22 cellular contexts compared by ENCODE assay signal in genomic region chr12:27505124-27505523, GRCh38. TPM values are rescaled to one million over a fixed set of nuclear protein-coding genes. Genes with fewer than 3 reads are reported as not detected.
DNase-seq lines count a peak whose midpoint lies in the region; ATAC-seq and TF ChIP-seq lines count a peak whose summit lies in the region.
"Had no signal": no experiment of that assay in that cellular context is flagged by ENCODE, and none has a peak within 500 bp of the region (broad histone marks: within the 10 kb centered on the region; RNA-seq: fewer than 3 reads in every experiment).

No MANE protein-coding gene starts in this region.

- H3K79me2 ChIP-seq in fibroblast of lung (ENCODE audit: control insufficient read depth, insufficient read depth, low read length), result no peaks in the 10 kb centered on the region

- peaks cover 0 to 34% (median 14%) of the 10 kb centered on the region in 12 donors for H3K4me1 ChIP-seq in heart left ventricle
- H3K4me1 ChIP-seq in right atrium auricular region, result peaks cover 0 to 9% of the 10 kb centered on the region in 2 donors
- H3K4me1 ChIP-seq in adrenal gland (replicated peaks in 1 of 2), result no peaks in the 10 kb centered on the region
- peaks cover 3% of the 10 kb centered on the region for H3K4me1 ChIP-seq in fibroblast of lung (ENCODE audit: control insufficient read depth, extremely low read depth, insufficient read depth, low read length)
- peaks cover 11 to 30% of the 10 kb centered on the region in 2 donors for H3K4me1 ChIP-seq in thoracic aorta (ENCODE audit: control insufficient read depth in 1 of 2, low read depth in 2 of 2)
- H3K4me1 ChIP-seq in prostate gland (replicated peaks), result no peaks in the 10 kb centered on the region

- DNase-seq in heart left ventricle (no peak), right atrium auricular region (ENCODE audit: low spot score) (no peak), adrenal gland (no peak), fibroblast of lung (ENCODE audit: low read depth in 2 of 2) (peak; percentile 67 to 85), thoracic aorta (ENCODE audit: low spot score) (no peak), prostate gland (ENCODE audit: low spot score) (no peak), COR-L47 (lab: John Stamatoyannopoulos, UW) (no peak)
- no peak for DNase-seq in activated T-cell treated with anti-CD3 and anti-CD28 coated beads, Interleukin-2, amount 50 U/mL, for 48 hours
- DNase-seq: Kasumi-1; left colon; midbrain; NCI-H510A; RPMI8226; stimulated activated CD8-positive, alpha-beta memory T cell treated with anti-CD3 and anti-CD28 coated beads, Interleukin-4, amount 100 ng/mL, for 48 hours; T-helper 9 cell had no signal

- H3K9ac ChIP-seq in fibroblast of lung (ENCODE audit: insufficient read depth, low read length), result no peak overlapping the region

- H4K20me1 ChIP-seq in fibroblast of lung (ENCODE audit: control insufficient read depth, extremely low read depth, insufficient read depth, low read length), result no peaks in the 10 kb centered on the region

- no peaks in the 10 kb centered on the region for H3K27me3 ChIP-seq in heart left ventricle
- no peaks in the 10 kb centered on the region for H3K27me3 ChIP-seq in right atrium auricular region
- no peaks in the 10 kb centered on the region for H3K27me3 ChIP-seq in adrenal gland
- H3K27me3 ChIP-seq in fibroblast of lung (ENCODE audit: control insufficient read depth, insufficient read depth, low read length), result no peaks in the 10 kb centered on the region
- no peaks in the 10 kb centered on the region for H3K27me3 ChIP-seq in thoracic aorta (replicated peaks; ENCODE audit: insufficient read depth)
- H3K27me3 ChIP-seq in prostate gland (replicated peaks; ENCODE audit: insufficient read depth), result no peaks in the 10 kb centered on the region

- H3K4me2 ChIP-seq in fibroblast of lung (ENCODE audit: extremely low read depth, insufficient read depth, low read length), result no peak overlapping the region

- TF ChIP-seq CTCF in heart left ventricle (IDR thresholded peaks at IDR 0.05), result no peak
- TF ChIP-seq CTCF in right atrium auricular region (IDR thresholded peaks at IDR 0.05), result no peak
- no peak for TF ChIP-seq CTCF in adrenal gland (IDR thresholded peaks at IDR 0.05)
- no peak for TF ChIP-seq CTCF in fibroblast of lung (conservative IDR thresholded peaks at IDR 0.05 in 1 of 2, IDR thresholded peaks at IDR 0.05 in 1 of 2; ENCODE audit: low read depth in 1 of 2, low read length in 2 of 2)
- TF ChIP-seq CTCF in thoracic aorta (IDR thresholded peaks at IDR 0.05), result no peak
- no peak for TF ChIP-seq CTCF in prostate gland (IDR thresholded peaks at IDR 0.05)

- H3K4me3 ChIP-seq in heart left ventricle (no peak overlapping the region), right atrium auricular region (no peak overlapping the region), adrenal gland (no peak overlapping the region), fibroblast of lung (replicated peaks in 1 of 4; ENCODE audit: control extremely low read depth in 1 of 4, insufficient read depth in 1 of 4, low read depth in 3 of 4, low read length in 4 of 4) (no peak overlapping the region), thoracic aorta (peak overlapping the region; percentile 23), prostate gland (no peak overlapping the region)

- ATAC-seq in heart left ventricle, result no peak
- peak; percentile 72 for ATAC-seq in thoracic aorta (ENCODE audit: insufficient number of reproducible peaks, low FRiP score, low read depth)
- ATAC-seq: activated CD4-positive, CD25-positive, alpha-beta regulatory T cell treated with anti-CD3 and anti-CD28 coated beads, Interleukin-2, amount 50 U/mL, for 24 hours; left colon had no signal

- WGBS in heart left ventricle, 4 donors, result 76 to 86% (median 83%) methylated on average over 2 of the region's 2 CpGs
- 81 to 90% (median 85%) methylated on average over 2 of the region's 2 CpGs for WGBS in adrenal gland, 4 donors
- WGBS in prostate gland, result 89% methylated on average over 2 of the region's 2 CpGs

- H3K36me3 ChIP-seq in heart left ventricle (no peaks in the 10 kb centered on the region), right atrium auricular region (no peaks in the 10 kb centered on the region), adrenal gland (replicated peaks in 1 of 2) (no peaks in the 10 kb centered on the region), fibroblast of lung (ENCODE audit: control insufficient read depth, insufficient read depth, low read length) (no peaks in the 10 kb centered on the region), thoracic aorta (no peaks in the 10 kb centered on the region), prostate gland (no peaks in the 10 kb centered on the region)

- H3K9me3 ChIP-seq in heart left ventricle, result peaks cover 0 to 18% (median 0%) of the 10 kb centered on the region in 12 donors
- no peaks in the 10 kb centered on the region for H3K9me3 ChIP-seq in right atrium auricular region
- no peaks in the 10 kb centered on the region for H3K9me3 ChIP-seq in adrenal gland (replicated peaks in 1 of 3)
- H3K9me3 ChIP-seq in fibroblast of lung (ENCODE audit: control insufficient read depth, insufficient read depth, low read depth, low read length), result no peaks in the 10 kb centered on the region
- H3K9me3 ChIP-seq in thoracic aorta, result no peaks in the 10 kb centered on the region
- no peaks in the 10 kb centered on the region for H3K9me3 ChIP-seq in prostate gland

- intact Hi-C loops in heart left ventricle (cut with DNase I) (loop anchor here in 1 of 10 donors (5.0 kb wide), 1 partner anchor 63 kb away; no protein-coding TSS in a partner anchor), adrenal gland (cut with DNase I) (no loop called here), prostate gland (cut with DNase I) (no loop called here)

- no peak overlapping the region for H2AFZ ChIP-seq in fibroblast of lung (ENCODE audit: low read length)

- H3K27ac ChIP-seq in heart left ventricle (peak overlapping the region; percentile 31 to 83 (median 59)), right atrium auricular region (peak overlapping the region in 1 of 2 donors; percentile 20), adrenal gland (peak overlapping the region in 3 of 5 donors; percentile 11 to 35 (median 16)), fibroblast of lung (ENCODE audit: insufficient read depth, low read length) (no peak overlapping the region), thoracic aorta (peak overlapping the region; percentile 50 to 69), prostate gland (no peak overlapping the region)
- H3K27ac ChIP-seq: 22Rv1, C4-2B had no signal

- TF ChIP-seq POLR2A in heart left ventricle (IDR thresholded peaks at IDR 0.05), result no peak
- TF ChIP-seq POLR2A in adrenal gland (IDR thresholded peaks at IDR 0.05), result no peak
- TF ChIP-seq POLR2A in prostate gland (IDR thresholded peaks at IDR 0.05), result no peak

RNA-seq across cellular contexts. Expression of gene PPFIBP1, which starts 18.9 kb away (rescaled TPM):
- total RNA-seq in heart left ventricle, result 100 to 1,000 TPM; 141 to 413 (median 277) TPM
- 10 to 100 TPM; 48.7 to 63.8 TPM for polyA plus RNA-seq in heart left ventricle
- total RNA-seq in right atrium auricular region, result 10 to 100 TPM; 65.2 to 66.0 TPM
- 100 to 1,000 TPM in 4 of 8 donors, 10 to 100 TPM in 4; 53.3 to 123 (median 100) TPM for total RNA-seq in adrenal gland
- 10 to 100 TPM in 2 of 3 donors, 1 to 10 TPM in 1; 9.6 to 27.7 (median 24.4) TPM for polyA plus RNA-seq in adrenal gland
- 51.4 and 93.0 TPM in 2 replicates for total RNA-seq in fibroblast of lung
- polyA plus RNA-seq in fibroblast of lung, result 46.8 and 65.1 TPM in 2 replicates
- 26.7 and 40.5 TPM in 2 replicates for polyA plus RNA-seq in fibroblast of lung (2012)
- 29.9 and 58.7 TPM in 2 replicates for polyA minus RNA-seq in fibroblast of lung (ENCODE audit: low replicate concordance)
- total RNA-seq in thoracic aorta, result 100 to 1,000 TPM; 103 to 232 TPM
- total RNA-seq in prostate gland, result 100 to 1,000 TPM in 1 of 2 donors, 10 to 100 TPM in 1; 61.3 to 121 TPM

RNA-seq across cellular contexts. Expression of gene SMCO2, which starts 58.6 kb away (rescaled TPM):
- 1 to 10 TPM in 1 of 9 donors, under 1 TPM in 2, not detected in 6; 0.54 to 1.2 (median 0.58) TPM for total RNA-seq in heart left ventricle
- polyA plus RNA-seq in heart left ventricle, result not detected
- not detected for total RNA-seq in right atrium auricular region
- under 1 TPM in 2 of 8 donors, not detected in 6; 0.42 to 0.54 TPM for total RNA-seq in adrenal gland
- polyA plus RNA-seq in adrenal gland, result under 1 TPM in 2 of 3 donors, not detected in 1; 0.57 to 0.88 TPM
- 0.26 TPM in 1 of 2 replicates, not detected in the other for total RNA-seq in fibroblast of lung
- polyA plus RNA-seq in fibroblast of lung, result 0.05 TPM in 1 of 2 replicates, not detected in the other
- polyA plus RNA-seq in fibroblast of lung (2012), result 0.10 TPM in 1 of 2 replicates, not detected in the other
- not detected in 2 replicates for polyA minus RNA-seq in fibroblast of lung (ENCODE audit: low replicate concordance)
- total RNA-seq in thoracic aorta, result not detected
- under 1 TPM in 1 of 2 donors, not detected in 1; 0.41 TPM for total RNA-seq in prostate gland
- total RNA-seq: frontal cortex, HT-29, left colon, urinary bladder had no signal
- polyA plus RNA-seq: neural cell had no signal

Comparison
In these comparisons a context has a peak if more than half of its experiments do, and no peak if none do; other contexts are left out.
1. DNase-seq: peak in fibroblast of lung (2 of 2); none in heart left ventricle (0 of 5), right atrium auricular region (single experiment), adrenal gland (0 of 7), thoracic aorta (single experiment), prostate gland (single experiment), activated T-cell treated with anti-CD3 and anti-CD28 coated beads, Interleukin-2, amount 50 U/mL, for 48 hours (0 of 2) and COR-L47 (single experiment).
2. H3K27ac ChIP-seq: peak in heart left ventricle (12 of 12), adrenal gland (3 of 5) and thoracic aorta (2 of 2); none in fibroblast of lung (single experiment) and prostate gland (0 of 2).